ENCODE assay signal across 21 cellular contexts in the genomic region with DNA sequence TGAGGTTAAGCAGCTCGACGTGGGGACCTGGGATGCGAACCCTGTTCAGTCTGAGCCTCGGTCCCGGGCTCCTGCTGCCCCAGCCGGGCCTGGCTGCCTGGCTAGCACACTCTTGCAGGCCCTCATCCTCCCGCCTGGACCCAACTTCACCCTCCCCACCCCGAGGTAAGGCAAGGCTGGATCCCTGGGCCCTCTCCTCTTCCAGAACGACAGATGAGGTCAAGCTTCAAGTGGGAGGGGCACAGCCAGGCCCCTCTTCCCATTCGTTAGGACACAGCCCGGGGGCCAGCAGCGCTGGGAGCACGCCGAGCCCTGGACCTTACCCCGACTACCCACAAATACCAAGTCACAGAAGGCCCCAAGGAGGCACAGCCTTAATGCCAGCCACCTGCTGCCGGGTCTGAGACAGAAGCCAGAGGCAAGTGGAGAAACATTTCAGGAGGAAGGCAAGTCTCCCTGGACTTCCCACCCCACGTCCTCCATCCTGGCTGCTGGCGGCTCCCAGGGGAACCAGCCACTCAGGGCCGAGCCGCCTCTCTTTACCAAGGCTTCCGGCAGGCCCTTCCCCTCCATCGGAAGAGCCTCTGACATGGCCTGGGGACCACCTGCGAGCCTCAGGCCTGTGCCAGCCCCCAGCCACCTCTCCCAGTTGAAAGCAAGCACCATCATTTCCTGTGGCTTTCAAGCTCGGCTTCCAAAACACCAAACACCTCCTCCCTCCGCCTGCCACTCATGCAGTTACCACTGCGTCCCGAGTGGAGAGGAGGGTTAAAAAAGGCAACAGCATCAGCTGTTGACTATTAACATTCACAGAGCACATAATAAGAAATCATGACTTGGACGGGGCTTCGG. TPM values are rescaled to one million over a fixed set of nuclear protein-coding genes. Genes with fewer than 3 reads are reported as not detected.
A peak's percentile ranks its signal among the peaks of the same experiment; 100 is the strongest.
DNase-seq lines count a peak whose midpoint lies in the region; ATAC-seq and TF ChIP-seq lines count a peak whose summit lies in the region.
"Had no signal": no experiment of that assay in that cellular context is flagged by ENCODE, and none has a peak within 500 bp of the region (broad histone marks: within the 10 kb centered on the region; RNA-seq: fewer than 3 reads in every experiment).

No MANE protein-coding gene starts in this region.

- H3K27ac Mint-ChIP-seq in central memory CD8-positive, alpha-beta T cell (ENCODE audit: low read depth) = no peak overlapping the region
- H3K27ac Mint-ChIP-seq in nephron = peak overlapping the region; percentile 39 to 67 (median 64)
- no peak overlapping the region for H3K27ac Mint-ChIP-seq in activated T-helper 17 cell treated with anti-CD3 and anti-CD28 coated beads, Interleukin-2, amount 50 U/mL, for 72 hours
- H3K27ac Mint-ChIP-seq: activated CD4-positive, alpha-beta T cell treated with anti-CD3 and anti-CD28 coated beads for 36 hours had no signal

- DNase-seq in right cardiac atrium (peak in 2 of 3 donors; percentile 39 to 42), left ventricle myocardium superior (no peak), ureter (ENCODE audit: low spot score) (peak; percentile 28), cerebellum (ENCODE audit: low spot score) (no peak)
- DNase-seq in central memory CD8-positive, alpha-beta T cell (ENCODE audit: low spot score in 2 of 2) = no peak
- DNase-seq: activated CD4-positive, alpha-beta T cell treated with anti-CD3 and anti-CD28 coated beads for 36 hours; esophagus squamous epithelium; mammary epithelial cell; NCI-H1436 treated with DMSO at 0.1 percent for 48 hours; PC-9; stimulated activated CD4-positive, alpha-beta T cell treated with anti-CD3 and anti-CD28 coated beads, Interleukin-1b, Interleukin-23, amount 100 ng/mL, for 48 hours; T1000 had no signal

- no peaks in the 10 kb centered on the region for H3K9me3 ChIP-seq in right cardiac atrium (ENCODE audit: control insufficient read depth, low read length)
- H3K9me3 ChIP-seq: adrenal gland, esophagus squamous epithelium, right atrium auricular region, uterus had no signal

- H3K9me3 Mint-ChIP-seq in central memory CD8-positive, alpha-beta T cell = no peaks in the 10 kb centered on the region
- H3K9me3 Mint-ChIP-seq in nephron = no peaks in the 10 kb centered on the region
- no peaks in the 10 kb centered on the region for H3K9me3 Mint-ChIP-seq in activated T-helper 17 cell treated with anti-CD3 and anti-CD28 coated beads, Interleukin-2, amount 50 U/mL, for 72 hours
- H3K9me3 Mint-ChIP-seq: CD8-positive, alpha-beta memory T cell; neural crest cell had no signal

- intact Hi-C loops in right cardiac atrium (cut with DNase I) (no loop called here), left ventricle myocardium superior (cut with micrococcal nuclease) (no loop called here)

- no peak overlapping the region for H3K4me3 ChIP-seq in right cardiac atrium (ENCODE audit: low read length)
- H3K4me3 ChIP-seq: adrenal gland, cardiac muscle cell, esophagus squamous epithelium, PC-9, right atrium auricular region, uterus had no signal

- no peaks in the 10 kb centered on the region for H3K4me1 ChIP-seq in right cardiac atrium (ENCODE audit: control insufficient read depth, insufficient read depth, low read length)
- H3K4me1 ChIP-seq: adrenal gland, esophagus squamous epithelium, uterus had no signal

- peaks cover 13% of the 10 kb centered on the region for H3K27me3 Mint-ChIP-seq in central memory CD8-positive, alpha-beta T cell
- peaks cover 14% of the 10 kb centered on the region for H3K27me3 Mint-ChIP-seq in nephron (ENCODE audit: low read depth)
- peaks cover 3% of the 10 kb centered on the region for H3K27me3 Mint-ChIP-seq in activated T-helper 17 cell treated with anti-CD3 and anti-CD28 coated beads, Interleukin-2, amount 50 U/mL, for 72 hours

- H3K4me3 Mint-ChIP-seq in central memory CD8-positive, alpha-beta T cell = no peak overlapping the region
- peak overlapping the region in 1 of 3 experiments; percentile 40 for H3K4me3 Mint-ChIP-seq in nephron
- H3K4me3 Mint-ChIP-seq in activated T-helper 17 cell treated with anti-CD3 and anti-CD28 coated beads, Interleukin-2, amount 50 U/mL, for 72 hours = no peak overlapping the region
- H3K4me3 Mint-ChIP-seq: activated CD4-positive, alpha-beta T cell treated with anti-CD3 and anti-CD28 coated beads for 36 hours; neural crest cell had no signal

- peaks cover 19% of the 10 kb centered on the region for H3K4me1 Mint-ChIP-seq in central memory CD8-positive, alpha-beta T cell
- peaks cover 20% of the 10 kb centered on the region for H3K4me1 Mint-ChIP-seq in nephron
- H3K4me1 Mint-ChIP-seq in activated T-helper 17 cell treated with anti-CD3 and anti-CD28 coated beads, Interleukin-2, amount 50 U/mL, for 72 hours = no peaks in the 10 kb centered on the region
- H3K4me1 Mint-ChIP-seq: neural crest cell had no signal

- WGBS in right cardiac atrium = 73% methylated on average over 29 of the region's 29 CpGs

- H3K27ac ChIP-seq in right cardiac atrium (ENCODE audit: low read length) = no peak overlapping the region
- H3K27ac ChIP-seq: adrenal gland, cardiac muscle cell, esophagus squamous epithelium, PC-9, right atrium auricular region, uterus had no signal

- no peak for TF ChIP-seq CTCF in nephron (IDR thresholded peaks at IDR 0.05; ENCODE audit: unreplicated experiment in 3 of 3)

- no peaks in the 10 kb centered on the region for H3K27me3 ChIP-seq in right cardiac atrium (ENCODE audit: control insufficient read depth, insufficient read depth)
- H3K27me3 ChIP-seq: adrenal gland, cardiac muscle cell, right atrium auricular region, uterus had no signal

- peak in 1 of 2 donors; percentile 38 for ATAC-seq in right cardiac atrium
- no peak for ATAC-seq in left ventricle myocardium superior
- peak; percentile 36 for ATAC-seq in central memory CD8-positive, alpha-beta T cell (replicated peaks; ENCODE audit: extremely low read depth, poor library complexity, severe bottlenecking)
- no peak for ATAC-seq in GM19463 (IDR thresholded peaks at IDR 0.05; ENCODE audit: unreplicated experiment)
- ATAC-seq in activated T-helper 17 cell treated with anti-CD3 and anti-CD28 coated beads, Interleukin-2, amount 50 U/mL, for 72 hours (replicated peaks) = no peak
- ATAC-seq: activated CD4-positive, alpha-beta T cell treated with anti-CD3 and anti-CD28 coated beads for 36 hours had no signal

- H3K36me3 Mint-ChIP-seq in central memory CD8-positive, alpha-beta T cell (ENCODE audit: insufficient read depth) = peaks cover 5% of the 10 kb centered on the region
- H3K36me3 Mint-ChIP-seq in nephron (ENCODE audit: low read depth) = peaks cover 8% of the 10 kb centered on the region
- no peaks in the 10 kb centered on the region for H3K36me3 Mint-ChIP-seq in activated T-helper 17 cell treated with anti-CD3 and anti-CD28 coated beads, Interleukin-2, amount 50 U/mL, for 72 hours (ENCODE audit: low read depth)

RNA-seq across cellular contexts. Expression of a gene that starts 59.9 kb away (rescaled TPM):
- total RNA-seq in right cardiac atrium (10 to 100 TPM in 2 of 4 donors, 1 to 10 TPM in 2; 4.7 to 11.5 (median 10.2) TPM), left ventricle myocardium superior (3.8 TPM), ureter (45.6 TPM), cerebellum (4.3 TPM)
- polyA plus RNA-seq in right cardiac atrium = 6.7 TPM
- total RNA-seq in activated T-helper 17 cell treated with anti-CD3 and anti-CD28 coated beads, Interleukin-2, amount 50 U/mL, for 72 hours = 1 to 10 TPM; 1.9 to 2.5 TPM

Comparison
In these comparisons a context has a peak if more than half of its experiments do, and no peak if none do; other contexts are left out.
1. DNase-seq: peak in right cardiac atrium (2 of 3) and ureter (single experiment); none in left ventricle myocardium superior (single experiment), central memory CD8-positive, alpha-beta T cell (0 of 2) and cerebellum (single experiment).
2. H3K27ac Mint-ChIP-seq: peak in nephron (3 of 3); none in central memory CD8-positive, alpha-beta T cell (single experiment) and activated T-helper 17 cell treated with anti-CD3 and anti-CD28 coated beads, Interleukin-2, amount 50 U/mL, for 72 hours (single experiment).